In the genomic region with DNA sequence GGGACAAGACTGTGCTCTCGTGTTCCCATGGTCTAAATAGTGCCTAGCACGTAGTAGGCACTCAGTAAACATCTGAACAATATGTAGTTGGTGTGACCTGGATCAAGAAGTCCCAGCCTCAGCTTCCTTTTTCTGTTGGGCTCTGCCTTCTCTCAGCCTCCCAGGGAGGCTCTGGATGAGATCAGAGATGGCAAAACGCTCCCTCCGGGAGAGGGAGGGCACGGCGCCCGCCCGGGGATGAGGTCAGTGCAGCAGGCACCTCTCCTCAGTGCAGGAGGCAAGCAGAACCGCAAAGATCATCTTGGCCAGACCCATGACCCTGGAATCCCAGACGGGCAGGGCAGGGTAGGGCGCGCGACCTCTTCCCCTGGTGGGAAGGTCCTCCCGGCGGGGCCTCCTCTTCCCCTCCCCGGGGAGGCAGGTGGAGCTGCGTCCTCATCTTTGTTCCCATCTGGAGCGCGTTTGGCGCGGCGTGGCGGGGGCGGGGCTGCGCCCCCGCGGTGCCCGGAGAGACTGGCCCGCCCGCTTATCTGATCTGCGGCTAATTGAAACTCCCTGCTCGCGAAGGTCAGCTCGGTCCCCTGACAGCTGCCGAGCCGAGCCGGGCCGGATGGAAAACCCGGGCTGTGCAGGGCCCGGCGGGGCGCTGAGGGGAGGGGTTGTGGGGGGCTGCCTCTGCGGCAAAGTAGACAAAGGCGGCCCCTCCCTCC, we compare ENCODE assay signal across 8 cellular contexts.
A peak's percentile ranks its signal among the peaks of the same experiment; 100 is the strongest.
DNase-seq lines count a peak whose midpoint lies in the region; ATAC-seq and TF ChIP-seq lines count a peak whose summit lies in the region.

No MANE protein-coding gene starts in this region.

- H3K36me3 ChIP-seq in brain microvascular endothelial cell (replicated peaks) (no peaks in the 10 kb centered on the region), skeletal muscle tissue (ENCODE audit: control insufficient read depth in 3 of 3, insufficient read depth in 3 of 3, low read length in 3 of 3) (no peaks in the 10 kb centered on the region)

- H3K9ac ChIP-seq in skeletal muscle tissue (ENCODE audit: low read depth in 1 of 3, low read length in 3 of 3), result peak overlapping the region; percentile 1 to 21 (median 14)

- H3K4me1 ChIP-seq in skeletal muscle tissue (ENCODE audit: control insufficient read depth in 3 of 3, insufficient read depth in 3 of 3, low read length in 3 of 3), result peaks cover 20 to 27% (median 25%) of the 10 kb centered on the region in 3 donors

- in situ Hi-C loops in brain microvascular endothelial cell (cut with HindIII; ENCODE audit: low pct_ligation_motif_present, low sequenced_read_pairs), result no loop called here

- peak; percentile 89 for DNase-seq in EL
- DNase-seq in NCI-H2081 treated with DMSO at 0.1 percent for 48 hours (lab: John Stamatoyannopoulos, UW), result peak; percentile 33
- peak; percentile 33 for DNase-seq in brain microvascular endothelial cell
- DNase-seq in iPS-NIHi11 (ENCODE audit: low spot score), result peak; percentile 78
- DNase-seq in epidermal melanocyte (ENCODE audit: insufficient read length, low spot score), result no peak
- DNase-seq in SKM-1 (lab: John Stamatoyannopoulos, UW; ENCODE audit: unreplicated experiment), result no peak

- H3K4me3 ChIP-seq in brain microvascular endothelial cell (ENCODE audit: low read depth, low read length) (peak overlapping the region; percentile 29), skeletal muscle tissue (ENCODE audit: low read length in 3 of 3) (peak overlapping the region in 2 of 3 donors; percentile 9 to 52)

- H3K9me3 ChIP-seq in skeletal muscle tissue (ENCODE audit: control insufficient read depth in 3 of 3, low read length in 3 of 3), result no peaks in the 10 kb centered on the region

- ATAC-seq in GM18517 (IDR thresholded peaks at IDR 0.05; ENCODE audit: unreplicated experiment), result no peak

- H3K27me3 ChIP-seq in brain microvascular endothelial cell (replicated peaks), result no peaks in the 10 kb centered on the region
- peaks cover 0 to 13% (median 10%) of the 10 kb centered on the region in 3 donors for H3K27me3 ChIP-seq in skeletal muscle tissue (ENCODE audit: control insufficient read depth in 3 of 3, insufficient read depth in 3 of 3, low read length in 3 of 3)

- H3K27ac ChIP-seq in brain microvascular endothelial cell, result peak overlapping the region; percentile 53
- no peak overlapping the region for H3K27ac ChIP-seq in skeletal muscle tissue (ENCODE audit: low read depth, low read length)

- TF ChIP-seq CTCF in brain microvascular endothelial cell (IDR thresholded peaks at IDR 0.05; ENCODE audit: low read depth, low read length, missing control alignments), result no peak

Comparison
In these comparisons a context has a peak if more than half of its experiments do, and no peak if none do; other contexts are left out.
1. DNase-seq: peak in EL (single experiment), NCI-H2081 treated with DMSO at 0.1 percent for 48 hours (single experiment), brain microvascular endothelial cell (single experiment) and iPS-NIHi11 (single experiment); none in epidermal melanocyte (single experiment) and SKM-1 (single experiment).